In genomic region chr13:110311721-110312668, GRCh38 we compare ENCODE assay signal across 1 cellular context.
TF ChIP-seq lines count a peak whose summit lies in the region.

No MANE protein-coding gene starts in this region.

TF ChIP-seq in A549, 52 proteins besides CTCF, POLR2A, EP300 and RAD21 (continued from another document):
- TF ChIP-seq, protein P1, sequence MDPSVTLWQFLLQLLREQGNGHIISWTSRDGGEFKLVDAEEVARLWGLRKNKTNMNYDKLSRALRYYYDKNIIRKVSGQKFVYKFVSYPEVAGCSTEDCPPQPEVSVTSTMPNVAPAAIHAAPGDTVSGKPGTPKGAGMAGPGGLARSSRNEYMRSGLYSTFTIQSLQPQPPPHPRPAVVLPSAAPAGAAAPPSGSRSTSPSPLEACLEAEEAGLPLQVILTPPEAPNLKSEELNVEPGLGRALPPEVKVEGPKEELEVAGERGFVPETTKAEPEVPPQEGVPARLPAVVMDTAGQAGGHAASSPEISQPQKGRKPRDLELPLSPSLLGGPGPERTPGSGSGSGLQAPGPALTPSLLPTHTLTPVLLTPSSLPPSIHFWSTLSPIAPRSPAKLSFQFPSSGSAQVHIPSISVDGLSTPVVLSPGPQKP (IDR thresholded peaks at IDR 0.05; ENCODE audit: low read depth, low read length) = no peak
- TF ChIP-seq NPAS2 (CRISPR knock-in tag; IDR thresholded peaks at IDR 0.05; ENCODE audit: borderline replicate concordance) = no peak
- no peak for TF ChIP-seq RFX5 (IDR thresholded peaks at IDR 0.05)
- TF ChIP-seq, protein P2, sequence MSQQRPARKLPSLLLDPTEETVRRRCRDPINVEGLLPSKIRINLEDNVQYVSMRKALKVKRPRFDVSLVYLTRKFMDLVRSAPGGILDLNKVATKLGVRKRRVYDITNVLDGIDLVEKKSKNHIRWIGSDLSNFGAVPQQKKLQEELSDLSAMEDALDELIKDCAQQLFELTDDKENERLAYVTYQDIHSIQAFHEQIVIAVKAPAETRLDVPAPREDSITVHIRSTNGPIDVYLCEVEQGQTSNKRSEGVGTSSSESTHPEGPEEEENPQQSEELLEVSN (IDR thresholded peaks at IDR 0.05; ENCODE audit: borderline replicate concordance, low read depth) = no peak
- TF ChIP-seq TFCP2L1 (CRISPR knock-in tag; IDR thresholded peaks at IDR 0.05) = no peak
- TF ChIP-seq ESRRA (IDR thresholded peaks at IDR 0.05; ENCODE audit: borderline replicate concordance, low read length) = no peak
TF ChIP-seq in A549: peak in this region for 0.
